15 cellular contexts compared by ENCODE assay signal in the genomic region with DNA sequence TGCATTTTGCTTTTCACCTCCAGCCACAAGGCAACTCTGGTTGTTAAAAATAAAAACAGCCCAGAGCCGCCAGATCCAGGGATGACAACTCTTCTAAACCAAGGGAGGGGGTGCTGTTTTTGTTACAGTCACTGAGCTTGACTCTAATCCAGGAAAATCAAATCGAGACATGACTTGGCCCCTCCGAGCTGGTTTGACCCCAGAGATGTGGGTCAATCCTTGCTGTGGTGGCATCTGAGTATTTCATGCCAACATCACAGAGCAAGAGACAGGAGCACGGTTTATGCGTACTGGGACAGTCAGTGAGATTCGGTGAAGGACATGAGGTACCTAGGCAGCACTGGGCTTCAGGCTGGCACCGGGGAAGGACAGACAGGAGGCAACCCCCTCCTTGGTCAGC.
DNase-seq lines count a peak whose midpoint lies in the region; ATAC-seq and TF ChIP-seq lines count a peak whose summit lies in the region.
"Had no signal": no experiment of that assay in that cellular context is flagged by ENCODE, and none has a peak within 500 bp of the region (broad histone marks: within the 10 kb centered on the region; RNA-seq: fewer than 3 reads in every experiment).

No MANE protein-coding gene starts in this region.

- peak overlapping the region; percentile 18 for H3K27ac Mint-ChIP-seq in activated naive CD8-positive, alpha-beta T cell
- H3K27ac Mint-ChIP-seq in activated naive CD8-positive, alpha-beta T cell treated with anti-CD3 and anti-CD28 coated beads, Interleukin-2, amount 50 U/mL, for 24 hours, result no peak overlapping the region
- H3K27ac Mint-ChIP-seq in brain, result peak overlapping the region in 3 of 5 experiments; percentile 21 to 42 (median 37)
- H3K27ac Mint-ChIP-seq: CD8-positive, alpha-beta T cell had no signal

- no peak overlapping the region for H3K4me3 ChIP-seq in parathyroid adenoma (ENCODE audit: low read depth, low read length)
- H3K4me3 ChIP-seq in skeletal muscle tissue (ENCODE audit: low read length in 3 of 3), result no peak overlapping the region
- H3K4me3 ChIP-seq in adrenal gland, result no peak overlapping the region

- H3K27ac ChIP-seq in parathyroid adenoma, result peak overlapping the region; percentile 99
- H3K27ac ChIP-seq in skeletal muscle tissue (ENCODE audit: low read depth, low read length), result peak overlapping the region; percentile 23
- no peak overlapping the region for H3K27ac ChIP-seq in adrenal gland
- H3K27ac ChIP-seq: 22Rv1 had no signal

- H3K79me2 ChIP-seq in parathyroid adenoma, result no peaks in the 10 kb centered on the region

- peaks cover 30% of the 10 kb centered on the region for H3K4me1 Mint-ChIP-seq in activated naive CD8-positive, alpha-beta T cell (ENCODE audit: low read depth)
- H3K4me1 Mint-ChIP-seq in activated naive CD8-positive, alpha-beta T cell treated with anti-CD3 and anti-CD28 coated beads, Interleukin-2, amount 50 U/mL, for 24 hours, result peaks cover 44% of the 10 kb centered on the region
- H3K4me1 Mint-ChIP-seq in brain, result peaks cover 60% of the 10 kb centered on the region

- H3K4me3 Mint-ChIP-seq in activated naive CD8-positive, alpha-beta T cell, result no peak overlapping the region
- H3K4me3 Mint-ChIP-seq in activated naive CD8-positive, alpha-beta T cell treated with anti-CD3 and anti-CD28 coated beads, Interleukin-2, amount 50 U/mL, for 24 hours, result no peak overlapping the region
- no peak overlapping the region for H3K4me3 Mint-ChIP-seq in brain
- H3K4me3 Mint-ChIP-seq: CD8-positive, alpha-beta T cell had no signal

- intact Hi-C loops in adrenal gland (cut with DNase I), result loop anchor here in 1 of 2 donors (10.0 kb wide), 1 partner anchor 85 kb away; the partner anchor contains the start of gene ZMIZ1

- H3K27me3 Mint-ChIP-seq in activated naive CD8-positive, alpha-beta T cell, result no peaks in the 10 kb centered on the region
- H3K27me3 Mint-ChIP-seq in activated naive CD8-positive, alpha-beta T cell treated with anti-CD3 and anti-CD28 coated beads, Interleukin-2, amount 50 U/mL, for 24 hours, result peaks cover 9% of the 10 kb centered on the region
- peaks cover 3% of the 10 kb centered on the region for H3K27me3 Mint-ChIP-seq in brain

- TF ChIP-seq POLR2A in adrenal gland (IDR thresholded peaks at IDR 0.05), result no peak

- H3K4me2 ChIP-seq in parathyroid adenoma (ENCODE audit: low read length), result peak overlapping the region; percentile 34

- no peak for ATAC-seq in activated naive CD8-positive, alpha-beta T cell treated with anti-CD3 and anti-CD28 coated beads, Interleukin-2, amount 50 U/mL, for 24 hours
- ATAC-seq: CD8-positive, alpha-beta T cell had no signal

- H3K36me3 ChIP-seq in parathyroid adenoma (ENCODE audit: control insufficient read depth, insufficient read depth, low read length), result no peaks in the 10 kb centered on the region
- H3K36me3 ChIP-seq in skeletal muscle tissue (ENCODE audit: control insufficient read depth in 3 of 3, insufficient read depth in 3 of 3, low read length in 3 of 3), result no peaks in the 10 kb centered on the region
- no peaks in the 10 kb centered on the region for H3K36me3 ChIP-seq in adrenal gland (replicated peaks in 1 of 2)

- H3K9me3 Mint-ChIP-seq in activated naive CD8-positive, alpha-beta T cell (ENCODE audit: low read depth), result no peaks in the 10 kb centered on the region
- no peaks in the 10 kb centered on the region for H3K9me3 Mint-ChIP-seq in activated naive CD8-positive, alpha-beta T cell treated with anti-CD3 and anti-CD28 coated beads, Interleukin-2, amount 50 U/mL, for 24 hours
- peaks cover 0 to 7% (median 0%) of the 10 kb centered on the region in 5 experiments for H3K9me3 Mint-ChIP-seq in brain
- H3K9me3 Mint-ChIP-seq: CD14-positive monocyte; CD8-positive, alpha-beta T cell had no signal

- no peaks in the 10 kb centered on the region for H3K27me3 ChIP-seq in parathyroid adenoma (ENCODE audit: control insufficient read depth, insufficient read depth, low read length)
- H3K27me3 ChIP-seq in skeletal muscle tissue (ENCODE audit: control insufficient read depth in 3 of 3, insufficient read depth in 3 of 3, low read length in 3 of 3), result no peaks in the 10 kb centered on the region
- no peaks in the 10 kb centered on the region for H3K27me3 ChIP-seq in adrenal gland

- no peaks in the 10 kb centered on the region for H3K9me3 ChIP-seq in parathyroid adenoma (ENCODE audit: control insufficient read depth, low read length)
- no peaks in the 10 kb centered on the region for H3K9me3 ChIP-seq in skeletal muscle tissue (ENCODE audit: control insufficient read depth in 3 of 3, low read length in 3 of 3)
- no peaks in the 10 kb centered on the region for H3K9me3 ChIP-seq in adrenal gland (replicated peaks in 1 of 3)
- H3K9me3 ChIP-seq: Caco-2 had no signal

- 78 to 88% (median 86%) methylated on average over 7 of the region's 7 CpGs for WGBS in adrenal gland, 4 donors

- H3K9ac ChIP-seq in parathyroid adenoma (no peak overlapping the region), skeletal muscle tissue (ENCODE audit: low read depth in 1 of 3, low read length in 3 of 3) (peak overlapping the region in 1 of 3 donors; percentile 19)

- H3K4me1 ChIP-seq in parathyroid adenoma, result peaks cover 68% of the 10 kb centered on the region
- H3K4me1 ChIP-seq in skeletal muscle tissue (ENCODE audit: control insufficient read depth in 3 of 3, insufficient read depth in 3 of 3, low read length in 3 of 3), result peaks cover 11 to 50% (median 28%) of the 10 kb centered on the region in 3 donors
- peaks cover 19 to 20% of the 10 kb centered on the region in 2 donors for H3K4me1 ChIP-seq in adrenal gland (replicated peaks in 1 of 2)

- H3K36me3 Mint-ChIP-seq in activated naive CD8-positive, alpha-beta T cell, result peaks cover 2% of the 10 kb centered on the region
- H3K36me3 Mint-ChIP-seq in activated naive CD8-positive, alpha-beta T cell treated with anti-CD3 and anti-CD28 coated beads, Interleukin-2, amount 50 U/mL, for 24 hours (ENCODE audit: low read depth), result no peaks in the 10 kb centered on the region
- H3K36me3 Mint-ChIP-seq in brain, result no peaks in the 10 kb centered on the region
- H3K36me3 Mint-ChIP-seq: CD14-positive monocyte; CD8-positive, alpha-beta T cell had no signal

- no peak for DNase-seq in activated naive CD8-positive, alpha-beta T cell treated with anti-CD3 and anti-CD28 coated beads, Interleukin-2, amount 50 U/mL, for 24 hours
- no peak for DNase-seq in activated CD4-positive, alpha-beta T cell treated with anti-CD3 and anti-CD28 coated beads, Interleukin-2, amount 50 U/mL, for 48 hours
- DNase-seq in adrenal gland (no peak), nucleus accumbens (lab: John Stamatoyannopoulos, UW) (no peak)
- DNase-seq: Caco-2; CD8-positive, alpha-beta T cell; DND-41; GDM1; H7 had no signal

- no peak for TF ChIP-seq CTCF in brain (conservative IDR thresholded peaks at IDR 0.05)
- TF ChIP-seq CTCF in parathyroid adenoma (IDR thresholded peaks at IDR 0.05), result peak; percentile 16
- TF ChIP-seq CTCF in adrenal gland (IDR thresholded peaks at IDR 0.05), result no peak

- H2AFZ ChIP-seq in parathyroid adenoma, result no peak overlapping the region

Comparison
In these comparisons a context has a peak if more than half of its experiments do, and no peak if none do; other contexts are left out.
1. H3K27ac ChIP-seq: peak in parathyroid adenoma (single experiment) and skeletal muscle tissue (single experiment); none in adrenal gland (0 of 5).